1 cellular context compared by ENCODE assay signal in genomic region chr11:62601364-62602140, GRCh38.
TF ChIP-seq lines count a peak whose summit lies in the region.

MTA2 (minus strand) TSS chr11:62601865; CDS start chr11:62601450, 415 bp downstream.

TF ChIP-seq in HepG2, 621 proteins besides CTCF, POLR2A, EP300 and RAD21 (continued from another document and continues in another):
- TF ChIP-seq NCOA1 (CRISPR knock-in tag; IDR thresholded peaks at IDR 0.05) (peak; percentile 75; the same call in 1 of the 2 replicates), ZNF709 (CRISPR knock-in tag; IDR thresholded peaks at IDR 0.05) (peak; percentile 78), U2AF2 (IDR thresholded peaks at IDR 0.05; ENCODE audit: low read depth, low read length) (no peak), AHR (CRISPR knock-in tag; IDR thresholded peaks at IDR 0.05) (no peak), BATF2 (CRISPR knock-in tag; IDR thresholded peaks at IDR 0.05) (peak; percentile 84), KIAA2018 (CRISPR knock-in tag; IDR thresholded peaks at IDR 0.05; ENCODE audit: borderline replicate concordance) (no peak), ZFX (CRISPR knock-in tag; IDR thresholded peaks at IDR 0.05; ENCODE audit: low read depth) (peak; percentile 90), FOSL2 (CRISPR knock-in tag; IDR thresholded peaks at IDR 0.05) (no peak), ZNF367 (CRISPR knock-in tag; IDR thresholded peaks at IDR 0.05; ENCODE audit: borderline replicate concordance) (no peak), AGO2 (optimal IDR thresholded peaks at IDR 0.05; ENCODE audit: low read depth, low read length) (peak; percentile 94), FOXJ3 (CRISPR knock-in tag; IDR thresholded peaks at IDR 0.05; ENCODE audit: borderline replicate concordance) (no peak), ZNF773 (CRISPR knock-in tag; IDR thresholded peaks at IDR 0.05; ENCODE audit: borderline replicate concordance) (no peak; the same call in 1 of the 2 replicates), XBP1 (CRISPR knock-in tag; IDR thresholded peaks at IDR 0.05) (no peak), ZNF343 (CRISPR knock-in tag; IDR thresholded peaks at IDR 0.05) (no peak; the same call in 1 of the 2 replicates), HMGA1 (CRISPR knock-in tag; conservative IDR thresholded peaks at IDR 0.05) (no peak), NFIB (CRISPR knock-in tag; IDR thresholded peaks at IDR 0.05; ENCODE audit: borderline replicate concordance) (no peak), SSRP1 (CRISPR knock-in tag; IDR thresholded peaks at IDR 0.05) (no peak), ZBTB8A (CRISPR knock-in tag; IDR thresholded peaks at IDR 0.05; ENCODE audit: borderline replicate concordance, low read depth) (0 out of 2 replicates have a peak, but pooled peaks have one; percentile 37), ZNF414 (CRISPR knock-in tag; IDR thresholded peaks at IDR 0.05) (no peak), ARNT2 (CRISPR knock-in tag; IDR thresholded peaks at IDR 0.05; ENCODE audit: low read depth) (peak; percentile 61), PHF20 (CRISPR knock-in tag; IDR thresholded peaks at IDR 0.05) (no peak), PCBP1 (IDR thresholded peaks at IDR 0.05; ENCODE audit: borderline replicate concordance, low read depth, low read length) (no peak), NFYB (CRISPR knock-in tag; IDR thresholded peaks at IDR 0.05) (no peak), PAX8 (CRISPR knock-in tag; IDR thresholded peaks at IDR 0.05; ENCODE audit: borderline replicate concordance) (no peak), MXI1 (IDR thresholded peaks at IDR 0.05; ENCODE audit: borderline replicate concordance, low read depth, low read length) (0 out of 3 replicates have a peak, but pooled peaks have one; percentile 45), ATF7-NPFF (CRISPR knock-in tag; IDR thresholded peaks at IDR 0.05; ENCODE audit: low read depth) (no peak), ZMAT3 (CRISPR knock-in tag; conservative IDR thresholded peaks at IDR 0.05) (no peak), RXRA (CRISPR knock-in tag; IDR thresholded peaks at IDR 0.05) (peak; percentile 53; the same call in 1 of the 2 replicates), NR2F1 (CRISPR knock-in tag; IDR thresholded peaks at IDR 0.05) (no peak), ZNF687 (CRISPR knock-in tag; IDR thresholded peaks at IDR 0.05) (peak; percentile 89), SALL1 (CRISPR knock-in tag; IDR thresholded peaks at IDR 0.05) (peak; percentile 51; the same call in 1 of the 2 replicates), TIGD3 (CRISPR knock-in tag; IDR thresholded peaks at IDR 0.05; ENCODE audit: borderline replicate concordance) (0 out of 2 replicates have a peak, but pooled peaks have one; percentile 56), ZNF230 (CRISPR knock-in tag; IDR thresholded peaks at IDR 0.05) (no peak), ZNF710 (CRISPR knock-in tag; IDR thresholded peaks at IDR 0.05; ENCODE audit: borderline replicate concordance) (peak; percentile 26; the same call in 1 of the 2 replicates), ZNF788 (CRISPR knock-in tag; IDR thresholded peaks at IDR 0.05; ENCODE audit: borderline replicate concordance) (peak; percentile 52; the same call in 1 of the 2 replicates), ZNF558 (CRISPR knock-in tag; IDR thresholded peaks at IDR 0.05; ENCODE audit: borderline replicate concordance) (0 out of 2 replicates have a peak, but pooled peaks have one; percentile 75), ZNF296 (CRISPR knock-in tag; conservative IDR thresholded peaks at IDR 0.05) (no peak; the same call in 1 of the 2 replicates), CSRNP1 (CRISPR knock-in tag; IDR thresholded peaks at IDR 0.05) (peak; percentile 81; the same call in 1 of the 2 replicates), YEATS4 (CRISPR knock-in tag; IDR thresholded peaks at IDR 0.05; ENCODE audit: borderline replicate concordance) (peak; percentile 77; the same call in 1 of the 2 replicates), MTF1 (CRISPR knock-in tag; IDR thresholded peaks at IDR 0.05) (no peak), RFXANK (CRISPR knock-in tag; IDR thresholded peaks at IDR 0.05) (no peak), ZNF552 (CRISPR knock-in tag; IDR thresholded peaks at IDR 0.05; ENCODE audit: borderline replicate concordance) (no peak), NFATC3 (CRISPR knock-in tag; IDR thresholded peaks at IDR 0.05) (no peak), ZNF274 (CRISPR knock-in tag; IDR thresholded peaks at IDR 0.05) (no peak; the same call in 1 of the 2 replicates)
